Comparison of ENCODE assay signal across 1 cellular context in the genomic region with DNA sequence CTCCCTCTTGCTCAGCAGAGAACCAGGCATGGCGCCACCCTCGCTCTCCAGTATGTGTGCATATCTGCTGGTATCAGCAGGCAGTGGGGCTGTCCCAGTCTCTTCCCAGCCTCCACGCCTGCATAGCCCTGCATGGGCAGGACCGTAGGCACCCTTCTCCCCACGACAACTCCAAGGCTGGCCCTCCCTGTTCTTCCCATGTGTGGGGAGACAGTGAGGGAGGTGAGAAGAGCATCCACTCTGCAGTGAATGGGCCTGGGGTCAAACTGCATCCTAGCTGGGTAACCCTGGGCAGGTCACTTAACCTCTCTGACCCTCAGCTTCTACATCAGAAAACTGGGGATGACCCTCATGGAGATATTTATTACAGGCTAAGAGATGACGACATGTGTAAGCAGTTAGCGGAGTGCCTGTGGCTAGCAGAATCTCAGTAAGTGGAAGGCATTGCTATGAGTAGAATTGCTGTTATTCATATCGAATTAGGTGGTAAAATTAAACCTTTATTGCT.
TF ChIP-seq lines count a peak whose summit lies in the region.

No MANE protein-coding gene starts in this region.

TF ChIP-seq in HCT116, 20 proteins besides CTCF, POLR2A, EP300 and RAD21 (continued from another document):
- TF ChIP-seq, protein P1, sequence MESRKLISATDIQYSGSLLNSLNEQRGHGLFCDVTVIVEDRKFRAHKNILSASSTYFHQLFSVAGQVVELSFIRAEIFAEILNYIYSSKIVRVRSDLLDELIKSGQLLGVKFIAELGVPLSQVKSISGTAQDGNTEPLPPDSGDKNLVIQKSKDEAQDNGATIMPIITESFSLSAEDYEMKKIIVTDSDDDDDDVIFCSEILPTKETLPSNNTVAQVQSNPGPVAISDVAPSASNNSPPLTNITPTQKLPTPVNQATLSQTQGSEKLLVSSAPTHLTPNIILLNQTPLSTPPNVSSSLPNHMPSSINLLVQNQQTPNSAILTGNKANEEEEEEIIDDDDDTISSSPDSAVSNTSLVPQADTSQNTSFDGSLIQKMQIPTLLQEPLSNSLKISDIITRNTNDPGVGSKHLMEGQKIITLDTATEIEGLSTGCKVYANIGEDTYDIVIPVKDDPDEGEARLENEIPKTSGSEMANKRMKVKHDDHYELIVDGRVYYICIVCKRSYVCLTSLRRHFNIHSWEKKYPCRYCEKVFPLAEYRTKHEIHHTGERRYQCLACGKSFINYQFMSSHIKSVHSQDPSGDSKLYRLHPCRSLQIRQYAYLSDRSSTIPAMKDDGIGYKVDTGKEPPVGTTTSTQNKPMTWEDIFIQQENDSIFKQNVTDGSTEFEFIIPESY (IDR thresholded peaks at IDR 0.05; ENCODE audit: extremely low read depth, insufficient replicate concordance, low read length): no peak
